ENCODE assay signal across 1 cellular context in genomic region chr16:32002496-32002895, GRCh38.
A peak's percentile ranks its signal among the peaks of the same experiment; 100 is the strongest.
DNase-seq lines count a peak whose midpoint lies in the region.

No MANE protein-coding gene starts in this region.

- peak; percentile 67 for DNase-seq in mesenteric fat pad (ENCODE audit: low spot score)
